In the genomic region with DNA sequence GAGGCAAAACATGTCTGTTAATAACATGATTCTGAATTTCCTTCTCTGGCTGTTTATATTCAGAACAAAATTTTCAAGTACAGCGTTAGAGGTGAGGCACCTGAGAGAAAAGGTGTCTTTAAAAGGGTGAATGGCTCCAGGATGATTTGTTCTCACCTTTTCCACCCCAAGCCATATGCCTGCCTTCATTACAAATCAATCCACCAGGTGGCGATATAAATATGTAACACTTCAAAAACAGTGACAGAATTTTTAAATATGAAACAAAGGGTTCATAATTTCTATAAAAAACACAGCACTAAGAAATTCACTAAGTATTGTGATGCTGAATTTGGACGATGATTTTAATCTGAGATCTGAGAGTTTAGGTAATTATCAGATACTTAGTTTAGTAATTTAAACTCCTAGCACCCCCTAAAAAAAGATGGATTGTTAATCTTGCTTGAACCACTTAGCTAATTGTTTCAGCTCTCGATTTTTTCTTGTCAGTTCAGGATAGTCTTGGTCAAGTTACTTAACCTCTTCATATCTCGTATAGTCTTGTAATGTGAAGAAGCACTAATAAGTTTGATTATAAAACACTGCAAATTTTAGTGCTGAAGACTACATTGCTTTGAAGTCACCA, we compare ENCODE assay signal across 1 cellular context.
TF ChIP-seq lines count a peak whose summit lies in the region.

No MANE protein-coding gene starts in this region.

TF ChIP-seq in H1, 55 proteins besides CTCF, POLR2A, EP300 and RAD21 (continued from another document):
- TF ChIP-seq EGR1 (IDR thresholded peaks at IDR 0.05; ENCODE audit: borderline replicate concordance, low read depth, low read length) (no peak), NANOG (IDR thresholded peaks at IDR 0.05; ENCODE audit: insufficient read depth, low read depth, low read length, poor library complexity, severe bottlenecking) (no peak), ZNF274 (IDR thresholded peaks at IDR 0.05; ENCODE audit: borderline replicate concordance, extremely low read depth, low read length) (no peak), TEAD4 (IDR thresholded peaks at IDR 0.05; ENCODE audit: low read depth, low read length) (no peak)
